In the genomic region with DNA sequence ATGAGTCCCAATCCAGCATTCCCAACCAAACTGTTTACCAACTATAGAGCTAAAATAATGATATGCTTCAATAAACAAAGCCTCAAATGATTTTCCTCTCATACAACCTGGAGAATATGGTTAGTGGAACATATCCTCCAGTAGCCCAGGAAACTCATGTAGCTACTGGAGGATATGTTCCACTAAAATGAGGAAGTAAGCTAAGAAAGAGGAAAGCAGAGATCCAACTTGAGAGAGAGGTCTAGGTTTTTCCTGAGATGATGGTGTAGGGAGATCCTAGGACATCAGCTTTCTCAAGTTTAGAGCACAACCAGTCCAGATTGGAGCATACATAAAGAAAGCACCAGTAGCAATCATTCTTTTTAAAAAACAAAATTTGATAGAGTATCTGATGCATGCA, we compare ENCODE assay signal across 12 cellular contexts.
"Had no signal": no experiment of that assay in that cellular context is flagged by ENCODE, and none has a peak within 500 bp of the region (broad histone marks: within the 10 kb centered on the region; RNA-seq: fewer than 3 reads in every experiment).

No MANE protein-coding gene starts in this region.

- DNase-seq: activated CD4-positive, alpha-beta T cell treated with anti-CD3 and anti-CD28 coated beads for 48 hours; activated CD8-positive, alpha-beta T cell treated with anti-CD3 and anti-CD28 coated beads for 36 hours; activated effector memory CD4-positive, alpha-beta T cell treated with anti-CD3 and anti-CD28 coated beads, Interleukin-2, amount 50 U/mL, for 16 hours; activated T-cell treated with anti-CD3 and anti-CD28 coated beads, Interleukin-2, amount 50 U/mL, for 48 hours; islet precursor cell; left ventricle myocardium inferior; mesenchymal stem cell; naive thymus-derived CD8-positive, alpha-beta T cell; stimulated activated CD4-positive, alpha-beta T cell treated with anti-CD3 and anti-CD28 coated beads, Interleukin-2, amount 100 ng/mL, for 48 hours had no signal

- H3K27ac ChIP-seq: left ventricle myocardium inferior had no signal

- H3K36me3 ChIP-seq: left ventricle myocardium inferior had no signal

- ATAC-seq: activated CD8-positive, alpha-beta T cell treated with anti-CD3 and anti-CD28 coated beads for 36 hours; activated naive CD4-positive, alpha-beta T cell treated with anti-CD3 and anti-CD28 coated beads, Interleukin-2, amount 50 U/mL, for 72 hours; naive thymus-derived CD8-positive, alpha-beta T cell; stimulated activated memory B cell treated with anti-CD40 and anti-IgM and Interleukin-4, amounts not matched to agents 10 μg/mL and 1 μg/mL and 100 μg/mL, for 72 hours; WTC11 had no signal

- H3K4me3 ChIP-seq: left ventricle myocardium inferior had no signal

- H3K9me3 ChIP-seq: left ventricle myocardium inferior had no signal
